Comparison of ENCODE assay signal across 15 cellular contexts in genomic region chr3:172106037-172106559, GRCh38.
DNase-seq lines count a peak whose midpoint lies in the region; ATAC-seq, FAIRE-seq and TF ChIP-seq lines count a peak whose summit lies in the region.
"Had no signal": no experiment of that assay in that cellular context is flagged by ENCODE, and none has a peak within 500 bp of the region (broad histone marks: within the 10 kb centered on the region; RNA-seq: fewer than 3 reads in every experiment).

No MANE protein-coding gene starts in this region.

- H3K9me3 ChIP-seq in K562 (replicated peaks; ENCODE audit: control insufficient read depth, insufficient read depth, low read depth, low read length) = no peaks in the 10 kb centered on the region
- no peaks in the 10 kb centered on the region for H3K9me3 ChIP-seq in neural progenitor cell (ENCODE audit: low read depth)

- H3K27me3 Mint-ChIP-seq in Calu3 (ENCODE audit: unreplicated experiment) (no peaks in the 10 kb centered on the region), HFFc6 (ENCODE audit: insufficient read depth) (no peaks in the 10 kb centered on the region; the same call in 1 of the 2 replicates), neural progenitor cell (ENCODE audit: insufficient read depth, low read depth) (no peaks in the 10 kb centered on the region)

- intact Hi-C loops in Calu3 (cut with micrococcal nuclease; ENCODE audit: unreplicated experiment) = loop anchor here (10.0 kb wide), 1 partner anchor 461 kb away; no protein-coding TSS in a partner anchor
- intact Hi-C loops in K562 (cut with micrococcal nuclease) = loop anchor here (2.0 to 5.0 kb wide), 2 partner anchors 39 to 67 kb away; partner anchors contain the start of gene FNDC3B

- DNase-seq in Calu3 = no peak
- DNase-seq in HFFc6 = no peak
- no peak for DNase-seq in K562 (ENCODE audit: extremely low read depth in 1 of 4, low spot score in 3 of 4)
- DNase-seq in neural progenitor cell (ENCODE audit: low spot score) = no peak
- DNase-seq in GM20000 (ENCODE audit: low spot score) = no peak
- DNase-seq in HEK293T (ENCODE audit: extremely low spot score) = no peak
- no peak for DNase-seq in NCI-H446 treated with DMSO at 0.1 percent for 48 hours (lab: John Stamatoyannopoulos, UW)
- DNase-seq: activated CD8-positive, alpha-beta memory T cell treated with anti-CD3 and anti-CD28 coated beads, Interleukin-2, amount 50 U/mL, for 4 hours; CD8-positive, alpha-beta T cell; naive B cell; NCI-H1105 treated with DMSO at 0.1 percent for 48 hours; stimulated activated CD4-positive, alpha-beta T cell treated with anti-CD3 and anti-CD28 coated beads, Interleukin-4, amount 100 ng/mL, for 1 hour had no signal

- H3K4me3 Mint-ChIP-seq in Calu3 (ENCODE audit: low read depth, unreplicated experiment) (peak overlapping the region; percentile 11), HFFc6 (no peak overlapping the region), neural progenitor cell (no peak overlapping the region)

- H3K9me1 ChIP-seq in K562 (ENCODE audit: control insufficient read depth, insufficient read depth, low read length) = no peaks in the 10 kb centered on the region

- H3K9ac ChIP-seq in K562 (ENCODE audit: insufficient read depth in 1 of 2, low read depth in 2 of 2, low read length in 2 of 2) (peak overlapping the region in 1 of 2 experiments; percentile 38; a peak in 1 of 4 replicates), neural progenitor cell (no peak overlapping the region)

- no peak overlapping the region for H3K4me3 ChIP-seq in K562
- no peak overlapping the region for H3K4me3 ChIP-seq in neural progenitor cell
- H3K4me3 ChIP-seq: hepatocyte had no signal

- no TSS peak for BruUV-seq in Calu3 (replicated peaks; lab: Mats Ljungman, UMichigan)
- BruUV-seq in K562 (replicated peaks; lab: Mats Ljungman, UMichigan) = no TSS peak

- H3K27me3 ChIP-seq in K562 (ENCODE audit: control insufficient read depth in 2 of 2, insufficient read depth in 2 of 2, low read length in 2 of 2) (no peaks in the 10 kb centered on the region), neural progenitor cell (no peaks in the 10 kb centered on the region)
- H3K27me3 ChIP-seq: hepatocyte had no signal

- 0 out of 2 replicates have a peak, but pooled peaks cover 5% of the 10 kb centered on the region for H4K20me1 ChIP-seq in K562 (replicated peaks; ENCODE audit: control insufficient read depth, insufficient read depth, low read length)
- peaks cover 47% of the 10 kb centered on the region for H4K20me1 ChIP-seq in neural progenitor cell (ENCODE audit: low read depth)

- H3K27ac ChIP-seq in K562 (ENCODE audit: extremely low read depth, low read depth, low read length) = no peak overlapping the region; the same call in 2 of the 3 replicates
- no peak overlapping the region for H3K27ac ChIP-seq in neural progenitor cell
- H3K27ac ChIP-seq: hepatocyte had no signal

- 80% methylated on average over 2 of the region's 2 CpGs for WGBS in K562 (ENCODE audit: insufficient coverage, low coverage, missing lambda C conversion rate)

- H3K4me2 ChIP-seq in K562 (ENCODE audit: insufficient read depth, low read length) (no peak overlapping the region), neural progenitor cell (no peak overlapping the region)
- H3K4me2 ChIP-seq: hepatocyte had no signal

- H3K4me1 ChIP-seq in K562 (replicated peaks in 1 of 2; ENCODE audit: control insufficient read depth in 2 of 2, insufficient read depth in 2 of 2, low read length in 2 of 2) = peaks cover 8 to 47% of the 10 kb centered on the region in 2 experiments
- H3K4me1 ChIP-seq in neural progenitor cell = peaks cover 23% of the 10 kb centered on the region

- TF ChIP-seq CTCF in Calu3 (IDR thresholded peaks at IDR 0.05; ENCODE audit: unreplicated experiment) (no peak), HFFc6 (IDR thresholded peaks at IDR 0.05) (no peak), K562 (IDR thresholded peaks at IDR 0.05 in 2 of 3, conservative IDR thresholded peaks at IDR 0.05 in 1 of 3; ENCODE audit: insufficient read depth in 2 of 3, low read depth in 1 of 3, low read length in 3 of 3) (no peak), neural progenitor cell (IDR thresholded peaks at IDR 0.05) (no peak), GM20000 (IDR thresholded peaks at IDR 0.05; ENCODE audit: extremely low read depth, missing control alignments) (no peak)

- no peak for TF ChIP-seq RAD21 in K562 (CRISPR knock-in tag; conservative IDR thresholded peaks at IDR 0.05 in 1 of 2, IDR thresholded peaks at IDR 0.05 in 1 of 2)

- H3K9me3 Mint-ChIP-seq in Calu3 (ENCODE audit: low read depth, unreplicated experiment) (no peaks in the 10 kb centered on the region), HFFc6 (no peaks in the 10 kb centered on the region), neural progenitor cell (peaks cover 6% of the 10 kb centered on the region)
- H3K9me3 Mint-ChIP-seq: CD8-positive, alpha-beta T cell; naive B cell had no signal

- H3K36me3 Mint-ChIP-seq in Calu3 (ENCODE audit: insufficient read depth, unreplicated experiment) = peaks cover 66% of the 10 kb centered on the region
- H3K36me3 Mint-ChIP-seq in HFFc6 (ENCODE audit: low read depth) = peaks cover 26% of the 10 kb centered on the region
- peaks cover 30% of the 10 kb centered on the region for H3K36me3 Mint-ChIP-seq in neural progenitor cell
- H3K36me3 Mint-ChIP-seq: CD8-positive, alpha-beta T cell had no signal

- no peak for TF ChIP-seq POLR2A in K562 (conservative IDR thresholded peaks at IDR 0.05)

- no peak for FAIRE-seq in K562 (lab: Jason Lieb, UNC)
- FAIRE-seq: colon had no signal

- in situ Hi-C loops in K562 (cut with MboI) = no loop called here

- POLR2A ChIA-PET in K562 (lab: Yijun Ruan, JAX) = interaction anchor here (0.7 to 1.1 kb wide), 2 partner anchors 11 to 14 kb away, joined by 3 to 4 read pairs; no protein-coding TSS in a partner anchor
- POLR2A ChIA-PET in HEK293T (lab: Yijun Ruan, JAX) = interaction anchor here (1.4 kb wide), 1 partner anchor 21 kb away, joined by 4 read pairs; no protein-coding TSS in a partner anchor

- CTCF ChIA-PET in Calu3 (lab: Charles Lee) (interaction anchor here (0.6 to 1.0 kb wide), 3 partner anchors 10 to 503 kb away, joined by 3 to 8 read pairs (median 3); no protein-coding TSS in a partner anchor), K562 (lab: Yijun Ruan, JAX; ENCODE audit: low intra/inter-chr PET ratio) (no interaction called here), HEK293T (lab: Yijun Ruan, JAX) (no interaction called here)

- H2AFZ ChIP-seq in K562 (ENCODE audit: low read depth, low read length) (no peak overlapping the region), neural progenitor cell (replicated peaks) (no peak overlapping the region)
- H2AFZ ChIP-seq: hepatocyte had no signal

- H3F3A ChIP-seq in neural progenitor cell (ENCODE audit: low read depth) = no peaks in the 10 kb centered on the region

- H3K79me2 ChIP-seq in K562 (ENCODE audit: control insufficient read depth, insufficient read depth, low read length) (peaks cover 94% of the 10 kb centered on the region), neural progenitor cell (ENCODE audit: low read depth) (peaks cover 96% of the 10 kb centered on the region)

- TF ChIP-seq EP300 in K562 (IDR thresholded peaks at IDR 0.05; ENCODE audit: low read length) = no peak

- H3K27ac Mint-ChIP-seq in Calu3 (ENCODE audit: unreplicated experiment) = peak overlapping the region; percentile 61
- peak overlapping the region; percentile 2; the same call in 1 of the 2 replicates for H3K27ac Mint-ChIP-seq in HFFc6
- peak overlapping the region; percentile 78 for H3K27ac Mint-ChIP-seq in neural progenitor cell

- ATAC-seq in K562 (no peak), GM18858 (IDR thresholded peaks at IDR 0.05; ENCODE audit: unreplicated experiment) (no peak)

- H3K4me1 Mint-ChIP-seq in Calu3 (ENCODE audit: low read depth, unreplicated experiment) (peaks cover 87% of the 10 kb centered on the region), HFFc6 (ENCODE audit: low read depth) (peaks cover 77% of the 10 kb centered on the region), neural progenitor cell (peaks cover 54% of the 10 kb centered on the region)

- no peaks in the 10 kb centered on the region for H3K36me3 ChIP-seq in K562 (ENCODE audit: control insufficient read depth, insufficient read depth, low read length)
- no peaks in the 10 kb centered on the region for H3K36me3 ChIP-seq in neural progenitor cell

TF ChIP-seq in K562, 482 proteins besides CTCF, POLR2A, EP300 and RAD21:
- TF ChIP-seq CREM (IDR thresholded peaks at IDR 0.05; ENCODE audit: low read depth) (no peak), ZNF121 (CRISPR knock-in tag; conservative IDR thresholded peaks at IDR 0.05) (peak; percentile 83)

TF ChIP-seq in HEK293T, 16 proteins besides CTCF, POLR2A, EP300 and RAD21:
- TF ChIP-seq FOXK2 (IDR thresholded peaks at IDR 0.05) (no peak), HDGF (IDR thresholded peaks at IDR 0.05; ENCODE audit: borderline replicate concordance) (no peak), L3MBTL2 (conservative IDR thresholded peaks at IDR 0.05) (no peak), FOXM1 (IDR thresholded peaks at IDR 0.05; ENCODE audit: borderline replicate concordance) (no peak), ARNT (IDR thresholded peaks at IDR 0.05) (no peak), PKNOX1 (IDR thresholded peaks at IDR 0.05) (no peak), TARDBP (IDR thresholded peaks at IDR 0.05) (no peak), ELF4 (IDR thresholded peaks at IDR 0.05) (no peak), FOXA1 (IDR thresholded peaks at IDR 0.05) (no peak), SP1 (IDR thresholded peaks at IDR 0.05) (no peak), ZNF384 (IDR thresholded peaks at IDR 0.05) (no peak), NFRKB (IDR thresholded peaks at IDR 0.05) (no peak), BHLHE40 (IDR thresholded peaks at IDR 0.05; ENCODE audit: borderline replicate concordance) (no peak)

Comparison
In these comparisons a context has a peak if more than half of its experiments do, and no peak if none do; other contexts are left out.
1. H3K27ac Mint-ChIP-seq: peak in every context shown above with its lines; median percentile 78 in neural progenitor cell; 61 in Calu3; 2 in HFFc6.